ENCODE assay signal across 8 cellular contexts in the genomic region with DNA sequence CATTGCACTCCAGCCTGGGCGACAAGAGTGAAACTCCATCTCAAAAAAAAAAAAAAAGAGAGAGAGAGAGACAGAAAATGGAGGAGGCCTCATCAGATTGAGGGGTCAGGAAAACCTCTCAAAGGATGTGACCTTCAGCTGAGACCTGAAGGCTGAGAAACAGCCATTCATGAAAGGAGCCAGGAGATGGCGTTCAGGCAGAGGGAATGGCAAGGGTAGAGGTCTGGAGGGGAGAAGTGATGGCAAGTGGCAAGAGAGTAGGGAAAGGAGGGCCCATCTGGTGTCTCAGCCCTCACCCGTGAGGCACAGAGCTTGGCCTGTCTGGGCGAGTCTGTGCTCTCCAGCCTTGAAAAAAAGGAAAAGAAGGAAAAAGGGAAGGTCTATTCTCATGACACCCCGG. TPM values are rescaled to one million over a fixed set of nuclear protein-coding genes. Genes with fewer than 3 reads are reported as not detected.
A peak's percentile ranks its signal among the peaks of the same experiment; 100 is the strongest.
DNase-seq lines count a peak whose midpoint lies in the region; ATAC-seq and TF ChIP-seq lines count a peak whose summit lies in the region.

No MANE protein-coding gene starts in this region.

- no peaks in the 10 kb centered on the region for H3K79me1 ChIP-seq in H9 (ENCODE audit: insufficient read depth, low read depth, low read length, poor library complexity, severe bottlenecking)

- H3K4me1 Mint-ChIP-seq in H9 = peaks cover 19 to 26% of the 10 kb centered on the region in 2 experiments

- H3K27ac ChIP-seq in H9 (ENCODE audit: insufficient read length, low read depth, low read length) (no peak overlapping the region), RWPE1 (peak overlapping the region; percentile 10; the same call in 1 of the 2 replicates), foreskin keratinocyte (no peak overlapping the region)

- H3K4me1 ChIP-seq in H9 (ENCODE audit: insufficient read depth, low read length) (no peaks in the 10 kb centered on the region), foreskin keratinocyte (no peaks in the 10 kb centered on the region)

- H4K20me1 ChIP-seq in H9 (ENCODE audit: control insufficient read depth, insufficient read depth, insufficient read length) = no peaks in the 10 kb centered on the region

- no peaks in the 10 kb centered on the region for H3K36me3 Mint-ChIP-seq in H9 (ENCODE audit: insufficient read depth in 1 of 3, low read depth in 3 of 3)

- no peaks in the 10 kb centered on the region for H3K9me3 ChIP-seq in H9 (ENCODE audit: control insufficient read depth, low read depth, low read length)

- POLR2A ChIA-PET in RWPE1 (lab: Yijun Ruan, JAX; ENCODE audit: low non-redundant PET) = interaction anchor here (0.7 kb wide), 1 partner anchor 78 kb away, joined by 5 read pairs; no protein-coding TSS in a partner anchor

- no peak overlapping the region for H4K8ac ChIP-seq in H9 (replicated peaks; ENCODE audit: insufficient read length, low read depth, low read length)

- H3K4me2 ChIP-seq in H9 (ENCODE audit: insufficient read depth, insufficient read length, low read length) = no peak overlapping the region

- H2BK120ac ChIP-seq in H9 (ENCODE audit: low read depth, low read length, poor library complexity, severe bottlenecking) = no peak overlapping the region

- no peak overlapping the region for H3K9ac ChIP-seq in H9 (ENCODE audit: extremely low read depth, insufficient read length, low read length)

- ATAC-seq in foreskin keratinocyte (peak; percentile 65), GM21367 (IDR thresholded peaks at IDR 0.05; ENCODE audit: unreplicated experiment) (no peak)

- no peak overlapping the region for H3K56ac ChIP-seq in H9 (ENCODE audit: insufficient read length, low read depth, low read length)

- CTCF ChIA-PET in RWPE1 (lab: Yijun Ruan, JAX) = interaction anchor here (0.6 to 4.4 kb wide), 10 partner anchors 10 to 178 kb away, joined by 3 to 49 read pairs (median 4); a partner anchor contains a TSS

- H2BK12ac ChIP-seq in H9 (ENCODE audit: insufficient read length, low read depth, low read length) = no peak overlapping the region

- H3K27me3 ChIP-seq in H9 (ENCODE audit: insufficient read depth, low read length) (no peaks in the 10 kb centered on the region), foreskin keratinocyte (no peaks in the 10 kb centered on the region)

- H3K23ac ChIP-seq in H9 (ENCODE audit: insufficient read length, low read depth, low read length) = no peak overlapping the region

- H3K4me3 Mint-ChIP-seq in H9 = no peak overlapping the region; a peak in 1 of 5 replicates

- no peak overlapping the region for H4K91ac ChIP-seq in H9 (ENCODE audit: insufficient read length, low read depth, low read length)

- H3K9me3 Mint-ChIP-seq in H9 = no peaks in the 10 kb centered on the region

- peak; percentile 60 for TF ChIP-seq CTCF in AG09319 (IDR thresholded peaks at IDR 0.05; ENCODE audit: low read depth, low read length)
- TF ChIP-seq CTCF in H9 (conservative IDR thresholded peaks at IDR 0.05) = peak; percentile 74
- TF ChIP-seq CTCF in RWPE1 (conservative IDR thresholded peaks at IDR 0.05; ENCODE audit: low read depth) = no peak; the same call in 1 of the 2 replicates
- TF ChIP-seq CTCF in foreskin keratinocyte (conservative IDR thresholded peaks at IDR 0.05) = peak; percentile 79

- peak overlapping the region in 1 of 3 experiments; percentile 76; a peak in 1 of 7 replicates for H3K27ac Mint-ChIP-seq in H9

- peaks cover 7% of the 10 kb centered on the region for H3K27me3 Mint-ChIP-seq in H9 (ENCODE audit: low read depth)

- H4K5ac ChIP-seq in H9 (ENCODE audit: insufficient read length, low read depth, low read length) = no peak overlapping the region

- no CpG with 5 or more reads among the region's 5 CpGs for WGBS in H9 (ENCODE audit: extremely low coverage, insufficient read length, low lambda C conversion rate)

- H2BK5ac ChIP-seq in H9 (ENCODE audit: insufficient read length, low read length) = no peak overlapping the region

- DNase-seq in AG09319 (ENCODE audit: extremely low read depth, low read depth) (peak; percentile 16), H9 (peak; percentile 69), RWPE1 (ENCODE audit: low spot score) (peak; percentile 66), foreskin keratinocyte (no peak), superior temporal gyrus (ENCODE audit: extremely low spot score) (peak; percentile 73), NCI-H128 (lab: John Stamatoyannopoulos, UW; ENCODE audit: unreplicated experiment) (no peak), SHP77 treated with DMSO at 0.1 percent for 48 hours (lab: John Stamatoyannopoulos, UW) (no peak)

- no peak overlapping the region for H3T11ph ChIP-seq in H9 (ENCODE audit: low read length)

- H3K14ac ChIP-seq in H9 (ENCODE audit: insufficient read depth, low read length) = no peak overlapping the region

- H3K23me2 ChIP-seq in H9 (ENCODE audit: insufficient read length, low read depth, low read length, poor library complexity, severe bottlenecking) = no peaks in the 10 kb centered on the region

- no peak overlapping the region for H2BK20ac ChIP-seq in H9 (ENCODE audit: low read depth, low read length, poor library complexity, severe bottlenecking)

- no peak overlapping the region for H2AFZ ChIP-seq in H9 (ENCODE audit: low read length)

- H3K18ac ChIP-seq in H9 (ENCODE audit: insufficient read length, low read depth, low read length) = no peak overlapping the region

- H3K4ac ChIP-seq in H9 (ENCODE audit: low read depth, low read length) = no peak overlapping the region

- H2AK5ac ChIP-seq in H9 (ENCODE audit: insufficient read length, low read length) = no peak overlapping the region

- H2BK15ac ChIP-seq in H9 (ENCODE audit: low read depth, low read length) = no peak overlapping the region

- H3K79me2 ChIP-seq in H9 (ENCODE audit: insufficient read depth, low read length) = no peaks in the 10 kb centered on the region

RNA-seq across cellular contexts. Expression of a gene that starts 17.0 kb away (rescaled TPM):
- total RNA-seq in H9 (2021) (0.15 and 0.33 TPM in 2 replicates), foreskin keratinocyte (0.04 TPM in 1 of 2 replicates, not detected in the other)
- 0.01 TPM in 1 of 2 replicates, not detected in the other for polyA plus RNA-seq in foreskin keratinocyte

RNA-seq across cellular contexts. Expression of a gene that starts 30.2 kb away (rescaled TPM):
- total RNA-seq in H9 (2021) = 1.3 and 1.7 TPM in 2 replicates
- total RNA-seq in foreskin keratinocyte = 4.7 and 5.0 TPM in 2 replicates
- 3.5 and 3.7 TPM in 2 replicates for polyA plus RNA-seq in foreskin keratinocyte

Comparison
In these comparisons a context has a peak if more than half of its experiments do, and no peak if none do; other contexts are left out.
1. DNase-seq: peak in AG09319 (single experiment), H9 (single experiment), RWPE1 (single experiment) and superior temporal gyrus (single experiment); none in foreskin keratinocyte (0 of 2), NCI-H128 (single experiment) and SHP77 treated with DMSO at 0.1 percent for 48 hours (single experiment).